ENCODE assay signal across 1 cellular context in the genomic region with DNA sequence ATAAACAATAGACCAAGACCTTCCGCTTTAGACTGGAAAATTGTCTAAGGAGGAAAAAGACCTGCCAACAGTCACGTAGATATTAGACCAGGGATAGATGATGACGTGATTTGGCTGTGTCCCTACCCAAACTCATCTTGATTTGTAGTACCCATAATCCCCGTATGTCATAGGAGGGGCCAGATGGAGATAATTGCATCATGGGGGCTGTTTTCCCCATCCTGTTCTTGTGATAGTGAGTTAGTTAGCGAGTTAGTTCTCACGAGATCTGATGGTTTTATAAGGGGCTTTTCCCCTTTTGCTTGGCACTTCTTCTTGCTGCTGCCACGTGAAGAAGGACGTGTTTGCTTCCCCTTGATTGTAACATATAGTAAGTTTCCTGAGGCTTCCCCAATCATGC.
TF ChIP-seq lines count a peak whose summit lies in the region.

No MANE protein-coding gene starts in this region.

TF ChIP-seq in GM12878, 131 proteins besides CTCF, POLR2A, EP300 and RAD21:
- no peak for TF ChIP-seq NFXL1 (IDR thresholded peaks at IDR 0.05; ENCODE audit: borderline replicate concordance)
- TF ChIP-seq, protein P1, sequence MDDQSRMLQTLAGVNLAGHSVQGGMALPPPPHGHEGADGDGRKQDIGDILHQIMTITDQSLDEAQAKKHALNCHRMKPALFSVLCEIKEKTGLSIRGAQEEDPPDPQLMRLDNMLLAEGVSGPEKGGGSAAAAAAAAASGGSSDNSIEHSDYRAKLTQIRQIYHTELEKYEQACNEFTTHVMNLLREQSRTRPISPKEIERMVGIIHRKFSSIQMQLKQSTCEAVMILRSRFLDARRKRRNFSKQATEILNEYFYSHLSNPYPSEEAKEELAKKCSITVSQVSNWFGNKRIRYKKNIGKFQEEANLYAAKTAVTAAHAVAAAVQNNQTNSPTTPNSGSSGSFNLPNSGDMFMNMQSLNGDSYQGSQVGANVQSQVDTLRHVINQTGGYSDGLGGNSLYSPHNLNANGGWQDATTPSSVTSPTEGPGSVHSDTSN (IDR thresholded peaks at IDR 0.05; ENCODE audit: insufficient replicate concordance, low read depth, low read length), result no peak
